Comparison of ENCODE assay signal across 22 cellular contexts in genomic region chr6:63214816-63215215, GRCh38. TPM values are rescaled to one million over a fixed set of nuclear protein-coding genes. Genes with fewer than 3 reads are reported as not detected.
A peak's percentile ranks its signal among the peaks of the same experiment; 100 is the strongest.
DNase-seq lines count a peak whose midpoint lies in the region; ATAC-seq, FAIRE-seq and TF ChIP-seq lines count a peak whose summit lies in the region.
"Had no signal": no experiment of that assay in that cellular context is flagged by ENCODE, and none has a peak within 500 bp of the region (broad histone marks: within the 10 kb centered on the region; RNA-seq: fewer than 3 reads in every experiment).

No MANE protein-coding gene starts in this region.

- H3K4ac ChIP-seq in mesenchymal stem cell (ENCODE audit: low read depth in 1 of 2, low read length in 2 of 2) = no peak overlapping the region

- TF ChIP-seq CTCF in HepG2 (CRISPR knock-in tag; IDR thresholded peaks at IDR 0.05) (no peak), right lobe of liver (IDR thresholded peaks at IDR 0.05) (no peak)

- no peak overlapping the region for H2AK5ac ChIP-seq in mesenchymal stem cell (ENCODE audit: low read length, severe bottlenecking)

- 0 out of 4 replicates have a peak, but pooled peaks of 1 of the 2 experiments have one; percentile 7 for TF ChIP-seq EP300 in HepG2 (IDR thresholded peaks at IDR 0.05; ENCODE audit: low read depth in 2 of 2, low read length in 2 of 2)
- no peak for TF ChIP-seq EP300 in HepG2 (CRISPR knock-in tag; IDR thresholded peaks at IDR 0.05; ENCODE audit: borderline replicate concordance)

- DNase-seq in HepG2 (ENCODE audit: low spot score) (peak; percentile 16), right lobe of liver (no peak), NOMO-1 treated with DMSO at 0.1 percent for 48 hours (lab: John Stamatoyannopoulos, UW; ENCODE audit: unreplicated experiment) (peak; percentile 66), SKM-1 (lab: John Stamatoyannopoulos, UW; ENCODE audit: unreplicated experiment) (peak; percentile 38), mesenchymal stem cell (peak; percentile 5), NCI-H128 (lab: John Stamatoyannopoulos, UW; ENCODE audit: unreplicated experiment) (no peak), sciatic nerve (ENCODE audit: low spot score) (no peak)
- DNase-seq: 8988T; C1 segment of cervical spinal cord; CD8-positive, alpha-beta T cell; MG63; NCI-H1105 treated with DMSO at 0.1 percent for 48 hours; NCI-H1694; NCI-H2081; NCI-H2171 treated with DMSO at 0.1 percent for 48 hours; NCI-H526 had no signal

- H3K9ac ChIP-seq in HepG2 (ENCODE audit: insufficient read depth, low read depth, low read length) (no peak overlapping the region), mesenchymal stem cell (ENCODE audit: low read length) (no peak overlapping the region)

- H2BK5ac ChIP-seq in mesenchymal stem cell (ENCODE audit: low read depth, low read length, poor library complexity, severe bottlenecking) = no peak overlapping the region

- H4K20me1 ChIP-seq in HepG2 (ENCODE audit: insufficient read depth, low read length) = no peaks in the 10 kb centered on the region

- no peak overlapping the region for H2BK12ac ChIP-seq in mesenchymal stem cell (ENCODE audit: low read length in 2 of 2)

- ATAC-seq in HepG2 (no peak; the same call in 2 of the 3 replicates), right lobe of liver (no peak), esophagus mucosa (no peak), sciatic nerve (no peak)
- ATAC-seq: CD8-positive, alpha-beta T cell had no signal

- H3K27me3 ChIP-seq in HepG2 (ENCODE audit: control insufficient read depth in 1 of 2, insufficient read depth in 2 of 2, low read length in 2 of 2) (no peaks in the 10 kb centered on the region), right lobe of liver (no peaks in the 10 kb centered on the region), mesenchymal stem cell (ENCODE audit: control insufficient read depth in 1 of 2, insufficient read depth in 1 of 2, low read length in 2 of 2) (no peaks in the 10 kb centered on the region)
- H3K27me3 ChIP-seq: MG63 had no signal

- no peak overlapping the region for H2BK15ac ChIP-seq in mesenchymal stem cell (ENCODE audit: low read depth, poor library complexity, severe bottlenecking)

- no peak for TF ChIP-seq POLR2A in HepG2 (IDR thresholded peaks at IDR 0.05; ENCODE audit: insufficient read depth in 1 of 2, low read depth in 2 of 2, low read length in 2 of 2)
- TF ChIP-seq POLR2A in right lobe of liver (IDR thresholded peaks at IDR 0.05) = no peak

- no peak overlapping the region for H3K4me2 ChIP-seq in HepG2 (ENCODE audit: low read depth, low read length)
- no peak overlapping the region for H3K4me2 ChIP-seq in mesenchymal stem cell (ENCODE audit: low read length, poor library complexity, severe bottlenecking)

- H3K9me3 ChIP-seq in HepG2 (ENCODE audit: low read length) = peaks cover 16% of the 10 kb centered on the region
- no peaks in the 10 kb centered on the region for H3K9me3 ChIP-seq in right lobe of liver
- peaks cover 14% of the 10 kb centered on the region for H3K9me3 ChIP-seq in mesenchymal stem cell (ENCODE audit: control insufficient read depth, low read length)
- H3K9me3 ChIP-seq: MG63 had no signal

- POLR2A ChIA-PET in HepG2 (lab: Yijun Ruan, JAX) = no interaction called here

- H3K36me3 ChIP-seq in HepG2 (replicated peaks in 1 of 2; ENCODE audit: control insufficient read depth in 1 of 2, insufficient read depth in 2 of 2, low read length in 2 of 2) (no peaks in the 10 kb centered on the region), right lobe of liver (no peaks in the 10 kb centered on the region), mesenchymal stem cell (ENCODE audit: control insufficient read depth in 1 of 2, insufficient read depth in 2 of 2, low read depth in 1 of 2, low read length in 2 of 2) (no peaks in the 10 kb centered on the region)
- H3K36me3 ChIP-seq: MG63 had no signal

- no peak for TF ChIP-seq RAD21 in HepG2 (CRISPR knock-in tag; IDR thresholded peaks at IDR 0.05)

- intact Hi-C loops in HepG2 (cut with micrococcal nuclease; ENCODE audit: unreplicated experiment) (no loop called here), right lobe of liver (cut with DNase I) (no loop called here), sciatic nerve (cut with DNase I) (no loop called here)

- H3K79me2 ChIP-seq in HepG2 (ENCODE audit: insufficient read depth, low read length) = no peaks in the 10 kb centered on the region

- in situ Hi-C loops in HepG2 (cut with HindIII; ENCODE audit: extremely low pct_ligation_motif_present, low pct_unique_long_range_greater_than_20kb) = no loop called here

- H2BK120ac ChIP-seq in mesenchymal stem cell (ENCODE audit: low read depth, low read length) = no peak overlapping the region

- WGBS in HepG2 (ENCODE audit: low lambda C conversion rate) = 1% methylated on average over 3 of the region's 3 CpGs
- WGBS in right lobe of liver (ENCODE audit: insufficient coverage, low coverage, low lambda C conversion rate, missing lambda C conversion rate) = 35% methylated on average over 3 of the region's 3 CpGs
- WGBS in mesenchymal stem cell = 26% methylated on average over 3 of the region's 3 CpGs

- H3K27ac ChIP-seq in HepG2 (ENCODE audit: extremely low read length, insufficient read depth, low read length) (no peak overlapping the region), right lobe of liver (no peak overlapping the region), mesenchymal stem cell (ENCODE audit: low read length, poor library complexity, severe bottlenecking) (no peak overlapping the region)

- H4K91ac ChIP-seq in mesenchymal stem cell (ENCODE audit: low read length) = no peak overlapping the region

- H2AFZ ChIP-seq in HepG2 (ENCODE audit: low read length) (no peak overlapping the region), mesenchymal stem cell (ENCODE audit: low read depth, low read length) (no peak overlapping the region)

- no peak overlapping the region for H3K14ac ChIP-seq in mesenchymal stem cell (ENCODE audit: low read length in 2 of 2)

- CTCF ChIA-PET in HepG2 (lab: Yijun Ruan, JAX; ENCODE audit: low intra/inter-chr PET ratio, low total read pairs) = no interaction called here

- H3K79me1 ChIP-seq in mesenchymal stem cell (replicated peaks; ENCODE audit: low read length, poor library complexity, severe bottlenecking) = no peaks in the 10 kb centered on the region

- no TSS peak for BruUV-seq in HepG2 (replicated peaks; lab: Mats Ljungman, UMichigan)

- no peak overlapping the region for H3K23ac ChIP-seq in mesenchymal stem cell (ENCODE audit: low read length in 2 of 2)

- H3K4me1 ChIP-seq in HepG2 (ENCODE audit: insufficient read depth, low read length) = no peaks in the 10 kb centered on the region
- no peaks in the 10 kb centered on the region for H3K4me1 ChIP-seq in right lobe of liver
- H3K4me1 ChIP-seq in mesenchymal stem cell (ENCODE audit: control insufficient read depth, insufficient read depth, low read depth, low read length) = no peaks in the 10 kb centered on the region

- H3K18ac ChIP-seq in mesenchymal stem cell (ENCODE audit: low read depth in 1 of 2, low read length in 2 of 2) = no peak overlapping the region

- H4K8ac ChIP-seq in mesenchymal stem cell (ENCODE audit: low read length) = no peak overlapping the region

- no peak overlapping the region for H3K4me3 ChIP-seq in HepG2 (replicated peaks in 1 of 3; ENCODE audit: insufficient read depth in 1 of 3, low read depth in 2 of 3, low read length in 3 of 3)
- H3K4me3 ChIP-seq in right lobe of liver = no peak overlapping the region
- no peak overlapping the region for H3K4me3 ChIP-seq in mesenchymal stem cell (ENCODE audit: insufficient read depth in 1 of 2, low read depth in 1 of 2, low read length in 2 of 2)
- H3K4me3 ChIP-seq: MG63 had no signal

- FAIRE-seq in HepG2 (lab: Jason Lieb, UNC) = no peak
- FAIRE-seq: G401.6, GM18507, H1, RCC 7860 had no signal

TF ChIP-seq in HepG2, 621 proteins besides CTCF, POLR2A, EP300 and RAD21:
- TF ChIP-seq ZNF891 (CRISPR knock-in tag; IDR thresholded peaks at IDR 0.05) = no peak

RNA-seq across cellular contexts. Expression of gene FKBP1C, which starts 3.5 kb away (rescaled TPM):
- 0.53 and 0.64 TPM in 2 replicates for total RNA-seq in HepG2 (2016; rRNA removed; fragmentation: Illumina TruSeq; extraction: Trizol)
- total RNA-seq in HepG2 (2016; cell fraction: cytosol; rRNA removed; fragmentation: Illumina TruSeq; extraction: Trizol; ENCODE audit: low read depth) = 0.18 and 0.20 TPM in 2 replicates
- 0.56 and 0.58 TPM in 2 replicates for total RNA-seq in HepG2 (2016; cell fraction: insoluble cytoplasmic fraction; rRNA removed; fragmentation: Illumina TruSeq; extraction: Trizol)
- 0.46 and 0.62 TPM in 2 replicates for total RNA-seq in HepG2 (2016; cell fraction: membrane; rRNA removed; fragmentation: Illumina TruSeq; extraction: Trizol)
- 0.25 and 0.56 TPM in 2 replicates for total RNA-seq in HepG2 (2016; cell fraction: nucleus; rRNA removed; fragmentation: Illumina TruSeq; extraction: Trizol)
- polyA plus RNA-seq in HepG2 (2011; rRNA removed) = 1.9 and 3.2 TPM in 2 replicates
- polyA plus RNA-seq in HepG2 (2011; cell fraction: cytosol; rRNA removed) = 0.83 and 1.8 TPM in 2 replicates
- 0.18 and 0.35 TPM in 2 replicates for polyA plus RNA-seq in HepG2 (2011; cell fraction: nucleus; rRNA removed)
- 3.7 and 6.8 TPM in 2 replicates for polyA plus RNA-seq in HepG2 (2012)
- polyA plus RNA-seq in HepG2 (2016; cell fraction: cytosol; fragmentation: Illumina TruSeq; extraction: Trizol; ENCODE audit: low read depth) = 0.45 and 0.50 TPM in 2 replicates
- polyA plus RNA-seq in HepG2 (2016; cell fraction: insoluble cytoplasmic fraction; fragmentation: Illumina TruSeq; extraction: Trizol; ENCODE audit: low read depth) = 2.5 and 2.8 TPM in 2 replicates
- polyA plus RNA-seq in HepG2 (2016; cell fraction: membrane; fragmentation: Illumina TruSeq; extraction: Trizol; ENCODE audit: low read depth) = 0.88 and 1.0 TPM in 2 replicates
- polyA plus RNA-seq in HepG2 (2016; cell fraction: nucleus; fragmentation: Illumina TruSeq; extraction: Trizol; ENCODE audit: insufficient read depth, low read depth) = 0.73 and 1.1 TPM in 2 replicates
- polyA minus RNA-seq in HepG2 (2011; rRNA and poly(A)+ RNA removed; ENCODE audit: low replicate concordance) = 0.33 and 0.72 TPM in 2 replicates
- polyA minus RNA-seq in HepG2 (2011; cell fraction: cytosol; rRNA and poly(A)+ RNA removed) = not detected in 2 replicates
- polyA minus RNA-seq in HepG2 (2011; cell fraction: nucleus; rRNA and poly(A)+ RNA removed) = not detected in 2 replicates
- total RNA-seq in right lobe of liver = under 1 TPM in 2 of 6 experiments, not detected in 4; 0.29 to 0.37 TPM
- polyA plus RNA-seq in mesenchymal stem cell (2013, experiment 1 of 2) = 1.6 TPM
- polyA plus RNA-seq in mesenchymal stem cell (2013, experiment 2 of 2) = 1.6 TPM
- not detected for total RNA-seq in esophagus mucosa
- total RNA-seq in sciatic nerve = 0.89 TPM
- total RNA-seq: CD8-positive, alpha-beta T cell; Daoy had no signal

Comparison
In these comparisons a context has a peak if more than half of its experiments do, and no peak if none do; other contexts are left out.
1. DNase-seq: peak in HepG2 (single experiment), NOMO-1 treated with DMSO at 0.1 percent for 48 hours (single experiment), SKM-1 (single experiment) and mesenchymal stem cell (single experiment); none in right lobe of liver (0 of 3), NCI-H128 (single experiment) and sciatic nerve (single experiment).